Comparison of ENCODE assay signal across 1 cellular context in genomic region chr16:75516189-75516966, GRCh38.
A peak's percentile ranks its signal among the peaks of the same experiment; 100 is the strongest.
TF ChIP-seq lines count a peak whose summit lies in the region.

No MANE protein-coding gene starts in this region.

TF ChIP-seq in H1, 55 proteins besides CTCF, POLR2A, EP300 and RAD21:
- TF ChIP-seq SUZ12 (IDR thresholded peaks at IDR 0.05; ENCODE audit: low read length), result 0 out of 2 replicates have a peak, but pooled peaks have one; percentile 22
